Comparison of ENCODE assay signal across 1 cellular context in the genomic region with DNA sequence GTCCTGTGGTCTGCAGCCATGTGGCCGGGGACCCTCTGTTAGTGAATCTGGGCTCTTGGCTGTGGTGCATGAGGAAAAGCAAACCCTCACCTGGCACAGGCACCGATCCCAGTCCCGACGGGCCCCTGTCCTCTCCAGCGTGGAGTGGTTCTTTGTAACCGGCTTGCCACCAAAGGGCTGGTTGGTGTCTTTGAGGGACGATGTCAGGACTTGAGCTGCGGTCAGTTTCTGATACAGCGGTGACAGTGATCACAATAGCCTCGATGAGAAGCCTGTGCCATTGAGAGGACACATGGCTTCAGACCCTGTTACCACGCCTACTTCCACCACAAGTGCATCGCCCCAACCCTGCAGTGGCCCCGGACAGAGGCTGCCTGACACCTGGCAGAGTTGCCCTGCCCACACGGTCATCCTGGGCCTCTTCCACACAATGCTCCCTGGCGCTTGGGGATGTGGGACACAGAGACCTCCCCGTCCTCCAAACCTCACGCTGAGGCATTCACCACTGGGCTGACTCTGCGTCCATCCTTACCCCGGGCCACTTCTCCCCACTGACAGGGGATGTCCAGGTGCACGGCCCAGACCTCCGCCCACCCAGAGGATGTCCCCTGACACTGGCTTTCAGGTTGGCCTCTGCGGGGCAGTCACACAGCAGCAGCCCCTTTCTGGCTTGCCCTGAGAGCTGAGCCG.
TF ChIP-seq lines count a peak whose summit lies in the region.

No MANE protein-coding gene starts in this region.

TF ChIP-seq in IMR-90, 13 proteins besides CTCF, POLR2A, EP300 and RAD21 (continued from another document):
- no peak for TF ChIP-seq ELK1 (IDR thresholded peaks at IDR 0.05; ENCODE audit: borderline replicate concordance, low read depth, low read length)
- TF ChIP-seq MAFK (IDR thresholded peaks at IDR 0.05; ENCODE audit: low read depth, low read length), result no peak
